Comparison of ENCODE assay signal across 10 cellular contexts in genomic region chr3:28151608-28152228, GRCh38.
DNase-seq lines count a peak whose midpoint lies in the region; ATAC-seq and TF ChIP-seq lines count a peak whose summit lies in the region.
"Had no signal": no experiment of that assay in that cellular context is flagged by ENCODE, and none has a peak within 500 bp of the region (broad histone marks: within the 10 kb centered on the region; RNA-seq: fewer than 3 reads in every experiment).

No MANE protein-coding gene starts in this region.

- H3K4me2 ChIP-seq in neuronal stem cell (ENCODE audit: insufficient read depth, low read length, poor library complexity, severe bottlenecking), result no peak overlapping the region

- no peak overlapping the region for H3K4ac ChIP-seq in neuronal stem cell (ENCODE audit: low read length)

- TF ChIP-seq POLR2A in esophagus squamous epithelium (IDR thresholded peaks at IDR 0.05), result no peak

- ATAC-seq in GM19467 (IDR thresholded peaks at IDR 0.05; ENCODE audit: unreplicated experiment) (peak; percentile 88), HG03280 (IDR thresholded peaks at IDR 0.05; ENCODE audit: unreplicated experiment) (peak; percentile 86), heart right ventricle (peak in 4 of 8 donors; percentile 22 to 53 (median 38))
- ATAC-seq: Panc1 had no signal

- no peak overlapping the region for H3K18ac ChIP-seq in neuronal stem cell (ENCODE audit: low read length)

- H2BK15ac ChIP-seq in neuronal stem cell (ENCODE audit: low read length), result no peak overlapping the region

- H3K27me3 ChIP-seq in GM06990 (replicated peaks; ENCODE audit: control insufficient read depth, insufficient read depth, low read length) (no peaks in the 10 kb centered on the region), heart right ventricle (no peaks in the 10 kb centered on the region), esophagus squamous epithelium (no peaks in the 10 kb centered on the region), neuronal stem cell (ENCODE audit: control insufficient read depth in 3 of 3, insufficient read depth in 3 of 3, low read depth in 1 of 3, low read length in 3 of 3) (no peaks in the 10 kb centered on the region)
- H3K27me3 ChIP-seq: tibial nerve had no signal

- no peak overlapping the region for H3K23ac ChIP-seq in neuronal stem cell (ENCODE audit: low read depth, low read length, poor library complexity)

- H2BK5ac ChIP-seq in neuronal stem cell (ENCODE audit: low read length), result no peak overlapping the region

- H3K4me1 ChIP-seq in heart right ventricle (peaks cover 0 to 22% (median 10%) of the 10 kb centered on the region in 9 donors), esophagus squamous epithelium (no peaks in the 10 kb centered on the region), neuronal stem cell (ENCODE audit: control insufficient read depth in 2 of 2, insufficient read depth in 1 of 2, low read depth in 1 of 2, low read length in 2 of 2) (no peaks in the 10 kb centered on the region)

- H3K27ac ChIP-seq in heart right ventricle (peak overlapping the region; percentile 3 to 72 (median 39)), caudate nucleus (ENCODE audit: low read depth, low read length) (no peak overlapping the region), esophagus squamous epithelium (peak overlapping the region in 1 of 4 donors; percentile 1), neuronal stem cell (replicated peaks; ENCODE audit: low read length) (no peak overlapping the region)

- H3K9me3 ChIP-seq in heart right ventricle (peaks cover 0 to 15% (median 9%) of the 10 kb centered on the region in 11 donors), esophagus squamous epithelium (no peaks in the 10 kb centered on the region), neuronal stem cell (replicated peaks in 1 of 2; ENCODE audit: control insufficient read depth in 2 of 2, insufficient read depth in 1 of 2, low read depth in 1 of 2, low read length in 2 of 2) (peaks cover 2 to 5% of the 10 kb centered on the region in 2 donors)

- intact Hi-C loops in heart right ventricle (cut with DNase I) (no loop called here), esophagus squamous epithelium (cut with DNase I) (no loop called here)

- H4K8ac ChIP-seq in neuronal stem cell (ENCODE audit: low read depth, low read length), result no peak overlapping the region

- H2AK5ac ChIP-seq in neuronal stem cell (ENCODE audit: low read depth, low read length), result no peak overlapping the region

- no peaks in the 10 kb centered on the region for H3K79me1 ChIP-seq in neuronal stem cell (ENCODE audit: low read depth, low read length)

- no peak overlapping the region for H2AFZ ChIP-seq in neuronal stem cell (ENCODE audit: low read length)

- H2BK120ac ChIP-seq in neuronal stem cell (ENCODE audit: low read depth, low read length), result no peak overlapping the region

- DNase-seq in GM06990 (ENCODE audit: extremely low read depth, insufficient read length) (peak; percentile 37), heart right ventricle (no peak), RKO (ENCODE audit: low spot score) (no peak), caudate nucleus (lab: John Stamatoyannopoulos, UW) (no peak), esophagus squamous epithelium (lab: John Stamatoyannopoulos, UW) (no peak), neuronal stem cell (ENCODE audit: low spot score) (no peak)

- H3K36me3 ChIP-seq in GM06990 (ENCODE audit: control insufficient read depth, insufficient read depth, low read length) (no peaks in the 10 kb centered on the region), heart right ventricle (no peaks in the 10 kb centered on the region), esophagus squamous epithelium (no peaks in the 10 kb centered on the region), neuronal stem cell (replicated peaks in 1 of 2; ENCODE audit: control insufficient read depth in 2 of 2, insufficient read depth in 2 of 2, low read length in 2 of 2) (no peaks in the 10 kb centered on the region)
- H3K36me3 ChIP-seq: tibial nerve had no signal

- no peak for TF ChIP-seq CTCF in GM06990 (IDR thresholded peaks at IDR 0.05; ENCODE audit: insufficient read depth, low read length, poor library complexity, severe bottlenecking)
- TF ChIP-seq CTCF in heart right ventricle (IDR thresholded peaks at IDR 0.05), result no peak
- no peak for TF ChIP-seq CTCF in esophagus squamous epithelium (IDR thresholded peaks at IDR 0.05)

- H4K91ac ChIP-seq in neuronal stem cell (ENCODE audit: low read depth, low read length, poor library complexity), result no peak overlapping the region

- no peak overlapping the region for H3K14ac ChIP-seq in neuronal stem cell (ENCODE audit: low read length)

- no peak overlapping the region for H2BK12ac ChIP-seq in neuronal stem cell (ENCODE audit: low read length)

- H3K4me3 ChIP-seq in GM06990 (replicated peaks; ENCODE audit: low read depth, low read length) (no peak overlapping the region), heart right ventricle (peak overlapping the region in 2 of 10 donors; percentile 6 to 10), esophagus squamous epithelium (no peak overlapping the region), neuronal stem cell (ENCODE audit: low read length in 2 of 2) (no peak overlapping the region)
- H3K4me3 ChIP-seq: tibial nerve had no signal

- H3K9ac ChIP-seq in neuronal stem cell (ENCODE audit: low read depth, low read length, poor library complexity), result no peak overlapping the region

Comparison
In these comparisons a context has a peak if more than half of its experiments do, and no peak if none do; other contexts are left out.
1. H3K27ac ChIP-seq: peak in heart right ventricle (10 of 10); none in caudate nucleus (single experiment) and neuronal stem cell (single experiment).